12 cellular contexts compared by ENCODE assay signal in genomic region chr10:132204078-132204780, GRCh38. TPM values are rescaled to one million over a fixed set of nuclear protein-coding genes. Genes with fewer than 3 reads are reported as not detected.
DNase-seq lines count a peak whose midpoint lies in the region; ATAC-seq and TF ChIP-seq lines count a peak whose summit lies in the region.
"Had no signal": no experiment of that assay in that cellular context is flagged by ENCODE, and none has a peak within 500 bp of the region (broad histone marks: within the 10 kb centered on the region; RNA-seq: fewer than 3 reads in every experiment).

No MANE protein-coding gene starts in this region.

- no peak overlapping the region for H2BK12ac ChIP-seq in neuronal stem cell (ENCODE audit: low read length)

- no peak overlapping the region for H2AK5ac ChIP-seq in neuronal stem cell (ENCODE audit: low read depth, low read length)

- peak overlapping the region; percentile 24 for H2BK5ac ChIP-seq in neuronal stem cell (ENCODE audit: low read length)

- H3K18ac ChIP-seq in neuronal stem cell (ENCODE audit: low read length): no peak overlapping the region

- H3K4me1 Mint-ChIP-seq in activated CD8-positive, alpha-beta T cell treated with anti-CD3 and anti-CD28 coated beads for 36 hours (ENCODE audit: low read depth): no peaks in the 10 kb centered on the region
- H3K4me1 Mint-ChIP-seq: CD4-positive, CD25-positive, alpha-beta regulatory T cell had no signal

- no peaks in the 10 kb centered on the region for H3K36me3 Mint-ChIP-seq in activated CD8-positive, alpha-beta T cell treated with anti-CD3 and anti-CD28 coated beads for 36 hours (ENCODE audit: low read depth)
- H3K36me3 Mint-ChIP-seq: CD4-positive, CD25-positive, alpha-beta regulatory T cell had no signal

- H3K4me1 ChIP-seq in BLaER1 (peaks cover 86% of the 10 kb centered on the region), neuronal stem cell (ENCODE audit: control insufficient read depth in 2 of 2, insufficient read depth in 1 of 2, low read depth in 1 of 2, low read length in 2 of 2) (no peaks in the 10 kb centered on the region)
- peaks cover 25 to 89% (median 70%) of the 10 kb centered on the region in 10 experiments for H3K4me1 ChIP-seq in BLaER1 treated with 17β-estradiol and CSF1 and Interleukin-3, amounts not matched to agents 10 nM and 100 nM
- H3K4me1 ChIP-seq: A549 had no signal

- TF ChIP-seq CTCF in activated CD8-positive, alpha-beta T cell treated with anti-CD3 and anti-CD28 coated beads for 36 hours (IDR thresholded peaks at IDR 0.05): no peak

- H3K4me3 ChIP-seq in BLaER1: no peak overlapping the region
- H3K4me3 ChIP-seq in BLaER1 treated with 17β-estradiol and CSF1 and Interleukin-3, amounts not matched to agents 10 nM and 100 nM: no peak overlapping the region
- no peak overlapping the region for H3K4me3 ChIP-seq in neuronal stem cell (ENCODE audit: low read length in 2 of 2)
- H3K4me3 ChIP-seq: A549, GM23248 had no signal

- H3K9ac ChIP-seq in BLaER1 (no peak overlapping the region), neuronal stem cell (ENCODE audit: low read depth, low read length, poor library complexity) (no peak overlapping the region)
- H3K9ac ChIP-seq in BLaER1 treated with 17β-estradiol and CSF1 and Interleukin-3, amounts not matched to agents 10 nM and 100 nM: no peak overlapping the region
- H3K9ac ChIP-seq: GM23248 had no signal

- no peak overlapping the region for H3K27ac Mint-ChIP-seq in activated CD8-positive, alpha-beta T cell treated with anti-CD3 and anti-CD28 coated beads for 36 hours
- H3K27ac Mint-ChIP-seq: CD4-positive, CD25-positive, alpha-beta regulatory T cell had no signal

- H3K36me3 ChIP-seq in BLaER1 (peaks cover 61% of the 10 kb centered on the region), neuronal stem cell (replicated peaks in 1 of 2; ENCODE audit: control insufficient read depth in 2 of 2, insufficient read depth in 2 of 2, low read length in 2 of 2) (peaks cover 20 to 63% of the 10 kb centered on the region in 2 donors)
- peaks cover 0 to 52% (median 22%) of the 10 kb centered on the region in 11 experiments; a peak in 12 of 22 replicates for H3K36me3 ChIP-seq in BLaER1 treated with 17β-estradiol and CSF1 and Interleukin-3, amounts not matched to agents 10 nM and 100 nM

- no peaks in the 10 kb centered on the region for H3K79me1 ChIP-seq in neuronal stem cell (ENCODE audit: low read depth, low read length)

- no peak for ATAC-seq in GM21737 (IDR thresholded peaks at IDR 0.05; ENCODE audit: unreplicated experiment)
- no peak for ATAC-seq in activated CD8-positive, alpha-beta T cell treated with anti-CD3 and anti-CD28 coated beads for 36 hours

- peak overlapping the region; percentile 82 for H4K8ac ChIP-seq in neuronal stem cell (ENCODE audit: low read depth, low read length)

- H4K20me1 ChIP-seq in BLaER1: peaks cover 49% of the 10 kb centered on the region
- H4K20me1 ChIP-seq in BLaER1 treated with 17β-estradiol and CSF1 and Interleukin-3, amounts not matched to agents 10 nM and 100 nM: peaks cover 0 to 93% (median 36%) of the 10 kb centered on the region in 11 experiments; a peak in 15 of 22 replicates

- H3K27me3 ChIP-seq in BLaER1 (no peaks in the 10 kb centered on the region), neuronal stem cell (ENCODE audit: control insufficient read depth in 3 of 3, insufficient read depth in 3 of 3, low read depth in 1 of 3, low read length in 3 of 3) (no peaks in the 10 kb centered on the region)
- H3K27me3 ChIP-seq in BLaER1 treated with 17β-estradiol and CSF1 and Interleukin-3, amounts not matched to agents 10 nM and 100 nM: peaks cover 0 to 21% (median 0%) of the 10 kb centered on the region in 11 experiments; a peak in 5 of 22 replicates

- no peak overlapping the region for H2BK120ac ChIP-seq in neuronal stem cell (ENCODE audit: low read depth, low read length)

- H3K14ac ChIP-seq in neuronal stem cell (ENCODE audit: low read length): peak overlapping the region; percentile 38

- H3K23ac ChIP-seq in neuronal stem cell (ENCODE audit: low read depth, low read length, poor library complexity): peak overlapping the region; percentile 55

- peak; percentile 12 for DNase-seq in iPS-NIHi11 (ENCODE audit: low spot score)
- DNase-seq in neuronal stem cell (ENCODE audit: low spot score): no peak
- DNase-seq in SW 1271 (lab: John Stamatoyannopoulos, UW): no peak
- no peak for DNase-seq in activated CD8-positive, alpha-beta T cell treated with anti-CD3 and anti-CD28 coated beads for 36 hours
- DNase-seq: CD4-positive, CD25-positive, alpha-beta regulatory T cell; DMS 273 treated with DMSO at 0.1 percent for 48 hours; GM23248; IMR-90 had no signal

- H3K27ac ChIP-seq in BLaER1 (peak overlapping the region; percentile 34; the same call in 1 of the 2 replicates), neuronal stem cell (replicated peaks; ENCODE audit: low read length) (no peak overlapping the region)
- no peak overlapping the region for H3K27ac ChIP-seq in BLaER1 treated with 17β-estradiol and CSF1 and Interleukin-3, amounts not matched to agents 10 nM and 100 nM
- H3K27ac ChIP-seq: A549, GM23248 had no signal

- H3K4ac ChIP-seq in neuronal stem cell (ENCODE audit: low read length): no peak overlapping the region

- no peak overlapping the region for H2BK15ac ChIP-seq in neuronal stem cell (ENCODE audit: low read length)

- CTCF ChIA-PET in activated CD8-positive, alpha-beta T cell treated with anti-CD3 and anti-CD28 coated beads for 36 hours (lab: Charles Lee): no interaction called here

- no peak overlapping the region for H4K91ac ChIP-seq in neuronal stem cell (ENCODE audit: low read depth, low read length, poor library complexity)

- no peaks in the 10 kb centered on the region for H3K27me3 Mint-ChIP-seq in activated CD8-positive, alpha-beta T cell treated with anti-CD3 and anti-CD28 coated beads for 36 hours
- H3K27me3 Mint-ChIP-seq: CD4-positive, CD25-positive, alpha-beta regulatory T cell had no signal

- H3K9me3 Mint-ChIP-seq in activated CD8-positive, alpha-beta T cell treated with anti-CD3 and anti-CD28 coated beads for 36 hours: no peaks in the 10 kb centered on the region
- H3K9me3 Mint-ChIP-seq: CD4-positive, CD25-positive, alpha-beta regulatory T cell had no signal

- peak overlapping the region; percentile 81; the same call in 1 of the 2 replicates for H3K4me2 ChIP-seq in BLaER1
- peak overlapping the region in 7 of 11 experiments; percentile 63 to 96 (median 83); a peak in 11 of 22 replicates for H3K4me2 ChIP-seq in BLaER1 treated with 17β-estradiol and CSF1 and Interleukin-3, amounts not matched to agents 10 nM and 100 nM
- no peak overlapping the region for H3K4me2 ChIP-seq in neuronal stem cell (ENCODE audit: insufficient read depth, low read length, poor library complexity, severe bottlenecking)
- H3K4me2 ChIP-seq: A549 had no signal

- POLR2A ChIA-PET in activated CD8-positive, alpha-beta T cell treated with anti-CD3 and anti-CD28 coated beads for 36 hours (lab: Charles Lee): no interaction called here

- H3K9me3 ChIP-seq in BLaER1: no peaks in the 10 kb centered on the region
- H3K9me3 ChIP-seq in BLaER1 treated with 17β-estradiol and CSF1 and Interleukin-3, amounts not matched to agents 10 nM and 100 nM (replicated peaks in 1 of 11): no peaks in the 10 kb centered on the region
- no peaks in the 10 kb centered on the region for H3K9me3 ChIP-seq in neuronal stem cell (replicated peaks in 1 of 2; ENCODE audit: control insufficient read depth in 2 of 2, insufficient read depth in 1 of 2, low read depth in 1 of 2, low read length in 2 of 2)
- H3K9me3 ChIP-seq: A549 had no signal

- H3K4me3 Mint-ChIP-seq in activated CD8-positive, alpha-beta T cell treated with anti-CD3 and anti-CD28 coated beads for 36 hours: no peak overlapping the region
- H3K4me3 Mint-ChIP-seq: CD4-positive, CD25-positive, alpha-beta regulatory T cell had no signal

- H2AFZ ChIP-seq in neuronal stem cell (ENCODE audit: low read length): no peak overlapping the region
- H2AFZ ChIP-seq: GM23248 had no signal

- intact Hi-C loops in activated CD8-positive, alpha-beta T cell treated with anti-CD3 and anti-CD28 coated beads for 36 hours (cut with micrococcal nuclease): no loop called here

- no CpG with 5 or more reads among the region's 20 CpGs for WGBS in neuronal stem cell (ENCODE audit: extremely low coverage in 2 of 2, insufficient read length in 2 of 2, insufficient replicate concordance in 1 of 2), 2 donors

RNA-seq across cellular contexts. Expression of gene DPYSL4, which starts 17.5 kb away (rescaled TPM):
- 27.1 TPM for polyA plus RNA-seq in neuronal stem cell (2013, experiment 1 of 2)
- 25.4 TPM for polyA plus RNA-seq in neuronal stem cell (2013, experiment 2 of 2)
- total RNA-seq in activated CD8-positive, alpha-beta T cell treated with anti-CD3 and anti-CD28 coated beads for 36 hours: 10 to 100 TPM; 20.9 to 23.2 TPM
